8 cellular contexts compared by ENCODE assay signal in the genomic region with DNA sequence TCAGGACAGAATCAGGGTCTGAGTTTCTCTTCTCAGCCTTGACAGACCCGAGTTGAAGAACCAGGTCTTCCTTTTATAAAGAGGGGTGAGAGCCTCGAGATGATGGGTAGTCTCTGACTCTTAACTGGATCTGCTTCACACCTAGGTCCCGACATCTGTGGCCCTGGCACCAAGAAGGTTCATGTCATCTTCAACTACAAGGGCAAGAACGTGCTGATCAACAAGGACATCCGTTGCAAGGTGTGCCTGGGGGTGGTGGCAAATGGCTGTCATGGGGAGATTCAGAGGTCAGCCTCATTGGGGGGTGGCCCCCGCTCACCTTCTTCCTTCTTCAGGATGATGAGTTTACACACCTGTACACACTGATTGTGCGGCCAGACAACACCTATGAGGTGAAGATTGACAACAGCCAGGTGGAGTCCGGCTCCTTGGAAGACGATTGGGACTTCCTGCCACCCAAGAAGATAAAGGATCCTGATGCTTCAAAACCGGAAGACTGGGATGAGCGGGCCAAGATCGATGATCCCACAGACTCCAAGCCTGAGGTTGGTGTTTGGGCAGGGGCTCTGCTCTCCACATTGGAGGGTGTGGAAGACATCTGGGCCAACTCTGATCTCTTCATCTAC. TPM values are rescaled to one million over a fixed set of nuclear protein-coding genes. Genes with fewer than 3 reads are reported as not detected.
DNase-seq lines count a peak whose midpoint lies in the region; ATAC-seq, FAIRE-seq and TF ChIP-seq lines count a peak whose summit lies in the region.

No MANE protein-coding gene starts in this region.

- H3K9me3 ChIP-seq in astrocyte (ENCODE audit: insufficient read depth, low read depth, low read length) = no peaks in the 10 kb centered on the region
- H3K9me3 ChIP-seq in right lobe of liver = no peaks in the 10 kb centered on the region
- H3K9me3 ChIP-seq in tibial artery = no peaks in the 10 kb centered on the region

- H3K27ac ChIP-seq in astrocyte (ENCODE audit: low read depth, low read length) (no peak overlapping the region), right lobe of liver (peak overlapping the region in 1 of 3 donors; percentile 81), tibial artery (peak overlapping the region; percentile 92 to 93)

- H3K36me3 Mint-ChIP-seq in activated naive CD4-positive, alpha-beta T cell treated with anti-CD3 and anti-CD28 coated beads for 36 hours (ENCODE audit: low read depth) = peaks cover 61% of the 10 kb centered on the region
- peaks cover 27% of the 10 kb centered on the region for H3K36me3 Mint-ChIP-seq in astrocyte (ENCODE audit: low read depth, unreplicated experiment)

- peaks cover 64% of the 10 kb centered on the region for H4K20me1 ChIP-seq in astrocyte (ENCODE audit: insufficient read depth, low read length)

- peaks cover 40% of the 10 kb centered on the region for H3K36me3 ChIP-seq in astrocyte (ENCODE audit: insufficient read depth, low read length)
- H3K36me3 ChIP-seq in right lobe of liver = peaks cover 7 to 59% (median 40%) of the 10 kb centered on the region in 4 donors
- H3K36me3 ChIP-seq in tibial artery = peaks cover 43 to 53% (median 45%) of the 10 kb centered on the region in 3 donors

- CTCF ChIA-PET in activated naive CD4-positive, alpha-beta T cell treated with anti-CD3 and anti-CD28 coated beads for 36 hours (lab: Charles Lee) = no interaction called here

- ATAC-seq in right lobe of liver (no peak), GM19324 (IDR thresholded peaks at IDR 0.05; ENCODE audit: low FRiP score, unreplicated experiment) (no peak), HG03432 (IDR thresholded peaks at IDR 0.05; ENCODE audit: unreplicated experiment) (no peak)

- TF ChIP-seq CTCF in astrocyte (IDR thresholded peaks at IDR 0.05; ENCODE audit: insufficient read depth, low read depth, low read length) (no peak), right lobe of liver (IDR thresholded peaks at IDR 0.05) (no peak), tibial artery (IDR thresholded peaks at IDR 0.05) (no peak)

- peak overlapping the region; percentile 97 for H3K4me2 ChIP-seq in astrocyte (ENCODE audit: low read length)

- TF ChIP-seq POLR2A in right lobe of liver (IDR thresholded peaks at IDR 0.05) = no peak

- peak overlapping the region; percentile 92 for H3K4me3 Mint-ChIP-seq in activated naive CD4-positive, alpha-beta T cell treated with anti-CD3 and anti-CD28 coated beads for 36 hours
- H3K4me3 Mint-ChIP-seq in astrocyte (ENCODE audit: unreplicated experiment) = peak overlapping the region; percentile 100

- peaks cover 31% of the 10 kb centered on the region for H3K4me1 ChIP-seq in astrocyte (ENCODE audit: insufficient read depth, low read length)
- peaks cover 0 to 40% (median 11%) of the 10 kb centered on the region in 4 donors for H3K4me1 ChIP-seq in right lobe of liver
- peaks cover 0 to 44% (median 33%) of the 10 kb centered on the region in 4 donors for H3K4me1 ChIP-seq in tibial artery

- H3K4me3 ChIP-seq in astrocyte (ENCODE audit: insufficient read depth, low read depth, low read length) (peak overlapping the region; percentile 91), right lobe of liver (peak overlapping the region; percentile 94 to 100 (median 97)), tibial artery (peak overlapping the region; percentile 91)

- FAIRE-seq in astrocyte (lab: Jason Lieb, UNC) = no peak

- no peaks in the 10 kb centered on the region for H3K9me3 Mint-ChIP-seq in activated naive CD4-positive, alpha-beta T cell treated with anti-CD3 and anti-CD28 coated beads for 36 hours
- H3K9me3 Mint-ChIP-seq in astrocyte (ENCODE audit: unreplicated experiment) = no peaks in the 10 kb centered on the region

- WGBS in right lobe of liver (ENCODE audit: insufficient coverage, low coverage, low lambda C conversion rate, missing lambda C conversion rate) = 31% methylated on average over 5 of the region's 12 CpGs

- peaks cover 57% of the 10 kb centered on the region for H3K79me2 ChIP-seq in astrocyte (ENCODE audit: insufficient read depth, low read length)

- H3K4me1 Mint-ChIP-seq in activated naive CD4-positive, alpha-beta T cell treated with anti-CD3 and anti-CD28 coated beads for 36 hours (ENCODE audit: low read depth) = peaks cover 61% of the 10 kb centered on the region
- H3K4me1 Mint-ChIP-seq in astrocyte (ENCODE audit: low read depth, unreplicated experiment) = peaks cover 35% of the 10 kb centered on the region

- peak overlapping the region; percentile 94 for H3K27ac Mint-ChIP-seq in activated naive CD4-positive, alpha-beta T cell treated with anti-CD3 and anti-CD28 coated beads for 36 hours
- peak overlapping the region; percentile 96 for H3K27ac Mint-ChIP-seq in astrocyte (ENCODE audit: unreplicated experiment)

- no peak overlapping the region for H2AFZ ChIP-seq in astrocyte (ENCODE audit: low read depth, low read length)

- intact Hi-C loops in activated naive CD4-positive, alpha-beta T cell treated with anti-CD3 and anti-CD28 coated beads for 36 hours (cut with micrococcal nuclease) = loop anchor here (2.0 to 10.0 kb wide), 7 partner anchors 17 to 1845 kb away; partner anchors contain the start of genes GADD45GIP1, JUNB and TRIR
- intact Hi-C loops in right lobe of liver (cut with DNase I) (loop anchor here in 1 of 2 donors (10.0 kb wide), 1 partner anchor 55 kb away; the partner anchor contains the start of genes DNASE2 and KLF1), tibial artery (cut with DNase I; ENCODE audit: low total_unique reads) (loop anchor here (10.0 kb wide), 1 partner anchor 55 kb away; the partner anchor contains the start of genes DNASE2 and KLF1)

- no peak for DNase-seq in activated naive CD4-positive, alpha-beta T cell treated with anti-CD3 and anti-CD28 coated beads for 36 hours
- DNase-seq in activated naive CD4-positive, alpha-beta T cell treated with Interleukin-2 at 50 U/mL for 16 hours = no peak
- no peak for DNase-seq in astrocyte (ENCODE audit: low read depth)
- no peak for DNase-seq in right lobe of liver
- DNase-seq in tibial artery = no peak
- no peak for DNase-seq in activated gamma-delta T cell (lab: John Stamatoyannopoulos, UW)

- H3K27me3 Mint-ChIP-seq in activated naive CD4-positive, alpha-beta T cell treated with anti-CD3 and anti-CD28 coated beads for 36 hours (ENCODE audit: low read depth) = no peaks in the 10 kb centered on the region
- H3K27me3 Mint-ChIP-seq in astrocyte (ENCODE audit: low read depth, unreplicated experiment) = no peaks in the 10 kb centered on the region

- H3K27me3 ChIP-seq in astrocyte (ENCODE audit: insufficient read depth, low read length) (no peaks in the 10 kb centered on the region), right lobe of liver (no peaks in the 10 kb centered on the region), tibial artery (no peaks in the 10 kb centered on the region)

- H3K9ac ChIP-seq in astrocyte (ENCODE audit: low read length) = peak overlapping the region; percentile 97

RNA-seq across cellular contexts. Expression of gene CALR, which starts 1.6 kb away (rescaled TPM):
- total RNA-seq in activated naive CD4-positive, alpha-beta T cell treated with anti-CD3 and anti-CD28 coated beads for 36 hours = 100 to 1,000 TPM; 407 to 431 TPM
- total RNA-seq in astrocyte (2,193 and 2,309 TPM in 2 replicates), right lobe of liver (1,000 to 10,000 TPM in 3 of 6 experiments, 100 to 1,000 TPM in 3; 771 to 1,471 (median 1,008) TPM)

RNA-seq across cellular contexts. Expression of gene RAD23A, which starts 5.6 kb away (rescaled TPM):
- total RNA-seq in activated naive CD4-positive, alpha-beta T cell treated with anti-CD3 and anti-CD28 coated beads for 36 hours = 100 to 1,000 TPM; 219 to 223 TPM
- total RNA-seq in astrocyte (40.6 and 48.5 TPM in 2 replicates), right lobe of liver (10 to 100 TPM; 37.8 to 69.0 (median 52.9) TPM)

RNA-seq across cellular contexts. Expression of gene FARSA, which starts 6.5 kb away (rescaled TPM):
- total RNA-seq in activated naive CD4-positive, alpha-beta T cell treated with anti-CD3 and anti-CD28 coated beads for 36 hours = 10 to 100 TPM; 77.9 to 82.8 TPM
- total RNA-seq in astrocyte (76.7 and 80.4 TPM in 2 replicates), right lobe of liver (10 to 100 TPM; 22.9 to 46.2 (median 29.0) TPM)

RNA-seq across cellular contexts. Expression of gene GADD45GIP1, which starts 17.0 kb away (rescaled TPM):
- total RNA-seq in activated naive CD4-positive, alpha-beta T cell treated with anti-CD3 and anti-CD28 coated beads for 36 hours = 10 to 100 TPM; 27.4 to 28.6 TPM
- total RNA-seq in astrocyte (34.0 and 35.5 TPM in 2 replicates), right lobe of liver (10 to 100 TPM in 3 of 6 experiments, 1 to 10 TPM in 3; 7.7 to 29.3 (median 10.0) TPM)

RNA-seq across cellular contexts. Expression of gene SYCE2, which starts 20.9 kb away (rescaled TPM):
- total RNA-seq in activated naive CD4-positive, alpha-beta T cell treated with anti-CD3 and anti-CD28 coated beads for 36 hours = 1 to 10 TPM; 3.4 to 5.4 TPM
- total RNA-seq in astrocyte (0.50 TPM in 1 of 2 replicates, not detected in the other), right lobe of liver (under 1 TPM in 1 of 6 experiments, not detected in 5; 0.18 TPM)
